Comparison of ENCODE assay signal across 8 cellular contexts in genomic region chr2:85409719-85410583, GRCh38. TPM values are rescaled to one million over a fixed set of nuclear protein-coding genes. Genes with fewer than 3 reads are reported as not detected.
DNase-seq lines count a peak whose midpoint lies in the region; ATAC-seq and TF ChIP-seq lines count a peak whose summit lies in the region.

Gene CAPG (minus strand): TSS chr2:85410366. CDS start chr2:85402145, 8,221 bp downstream.

- H3K9me3 Mint-ChIP-seq in osteocyte (ENCODE audit: unreplicated experiment), result no peaks in the 10 kb centered on the region

- no peaks in the 10 kb centered on the region for H3K36me3 Mint-ChIP-seq in osteocyte (ENCODE audit: unreplicated experiment)

- H3K4me3 Mint-ChIP-seq in osteocyte (ENCODE audit: unreplicated experiment), result no peak within 1 kb of the TSS

- H3K27me3 Mint-ChIP-seq in osteocyte (ENCODE audit: unreplicated experiment), result no peaks in the 10 kb centered on the region

- peak; percentile 55 for ATAC-seq in GM19463 (IDR thresholded peaks at IDR 0.05; ENCODE audit: unreplicated experiment)

- TF ChIP-seq CTCF in osteocyte (IDR thresholded peaks at IDR 0.05), result no peak

- H3K27ac Mint-ChIP-seq in osteocyte (ENCODE audit: unreplicated experiment), result no peak within 1 kb of the TSS

- peaks cover 48% of the 10 kb centered on the region for H3K4me1 Mint-ChIP-seq in osteocyte (ENCODE audit: unreplicated experiment)

- TF ChIP-seq POLR2A in erythroblast (IDR thresholded peaks at IDR 0.05; ENCODE audit: low read length), result peak; percentile 62

- DNase-seq in Ammon's horn (ENCODE audit: low spot score), result peak; percentile 46
- peak; percentile 75 for DNase-seq in HT1080 (ENCODE audit: low read depth)
- DNase-seq in activated CD4-positive, alpha-beta T cell treated with anti-CD3 and anti-CD28 coated beads for 4 hours, result peak; percentile 40 to 43
- DNase-seq in erythroblast (lab: John Stamatoyannopoulos, UW), result peak; percentile 35 to 50
- no peak for DNase-seq in osteocyte (ENCODE audit: extremely low spot score, unreplicated experiment)
- DNase-seq in cerebellar nuclear complex (lab: John Stamatoyannopoulos, UW), result no peak
- no peak for DNase-seq in activated CD4-positive, CD25-positive, alpha-beta regulatory T cell (lab: John Stamatoyannopoulos, UW)

RNA-seq across cellular contexts. Expression of gene CAPG, which starts in this region (rescaled TPM):
- total RNA-seq in HT1080 (2014; rRNA removed; shearing (Covaris generic)), result 349 and 399 TPM in 2 replicates
- 49.7 and 62.8 TPM in 2 replicates for polyA plus RNA-seq in HT1080 (2015; cell fraction: cytosol; rRNA removed)
- polyA plus RNA-seq in HT1080 (2015; cell fraction: nucleus; rRNA removed), result 57.6 and 66.0 TPM in 2 replicates
- 32.2 and 32.8 TPM in 2 replicates for total RNA-seq in osteocyte

Comparison
In these comparisons a context has a peak if more than half of its experiments do, and no peak if none do; other contexts are left out.
1. RNA of gene CAPG (total RNA-seq): 349 to 399 TPM in HT1080; 32.2 to 32.8 TPM in osteocyte; every median in the first group is over 10 times any median in the second.
2. DNase-seq: peak in Ammon's horn (single experiment), HT1080 (single experiment), activated CD4-positive, alpha-beta T cell treated with anti-CD3 and anti-CD28 coated beads for 4 hours (2 of 2) and erythroblast (2 of 2); none in osteocyte (single experiment), cerebellar nuclear complex (0 of 2) and activated CD4-positive, CD25-positive, alpha-beta regulatory T cell (0 of 4).